2 cellular contexts compared by ENCODE assay signal in the genomic region with DNA sequence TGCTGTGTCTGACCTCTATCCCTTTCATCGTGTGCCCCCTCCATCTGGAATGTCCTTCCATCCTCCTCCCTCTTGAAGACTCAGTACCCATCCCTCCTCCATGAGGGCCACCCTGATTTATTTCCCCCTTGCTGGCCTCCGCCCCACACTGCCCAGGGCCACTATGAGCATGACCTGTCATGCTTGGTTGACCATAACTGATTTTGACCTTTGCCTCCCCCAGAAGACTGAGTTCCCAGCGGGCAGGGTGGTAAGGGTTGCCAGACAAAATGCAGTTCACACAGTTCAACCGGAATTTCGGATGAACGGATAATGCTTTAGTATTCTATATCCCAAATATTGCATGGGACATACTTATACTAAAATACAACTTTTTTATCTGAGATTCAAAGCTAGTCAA. TPM values are rescaled to one million over a fixed set of nuclear protein-coding genes. Genes with fewer than 3 reads are reported as not detected.
"Had no signal": no experiment of that assay in that cellular context is flagged by ENCODE, and none has a peak within 500 bp of the region (broad histone marks: within the 10 kb centered on the region; RNA-seq: fewer than 3 reads in every experiment).

No MANE protein-coding gene starts in this region.

RNA-seq across cellular contexts. Expression of a gene that starts 31.6 kb away (rescaled TPM):
- total RNA-seq: LHCN-M2 had no signal
- polyA plus RNA-seq: SK-N-SH had no signal

RNA-seq across cellular contexts. Expression of a gene that starts 42.0 kb away (rescaled TPM):
- total RNA-seq: LHCN-M2 had no signal
- polyA plus RNA-seq: SK-N-SH had no signal
